In the genomic region with DNA sequence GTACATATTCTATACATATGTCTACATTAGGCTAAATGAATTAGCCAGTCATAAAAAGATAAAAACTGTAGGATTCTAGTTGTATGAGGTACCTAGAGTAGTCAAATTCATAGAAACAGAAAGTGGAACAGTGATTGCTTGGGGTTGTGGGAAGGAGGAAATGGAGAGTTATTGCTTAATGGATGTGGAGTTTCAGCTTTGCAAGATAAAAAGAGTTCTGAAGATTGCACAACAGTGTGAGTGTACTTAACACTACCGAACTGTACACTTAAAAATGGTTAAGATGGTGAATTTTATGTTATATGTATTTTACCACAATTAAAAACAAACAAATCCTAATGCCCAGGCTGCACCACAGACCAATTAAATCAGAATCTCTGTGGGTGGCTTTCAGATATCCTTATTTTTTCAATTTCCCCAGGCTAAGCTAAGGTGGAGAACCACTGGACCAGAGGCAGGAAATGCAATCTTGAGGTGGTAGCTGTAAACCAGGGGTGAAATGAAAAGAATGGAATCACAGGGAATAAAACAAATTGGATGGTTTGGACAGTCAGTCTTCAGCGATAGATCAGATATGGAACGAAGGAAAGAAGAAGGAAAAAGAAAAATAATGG, we compare ENCODE assay signal across 1 cellular context.
TF ChIP-seq lines count a peak whose summit lies in the region.

No MANE protein-coding gene starts in this region.

TF ChIP-seq in GM23338, 12 proteins besides CTCF, POLR2A, EP300 and RAD21 (continued from another document):
- TF ChIP-seq, protein P1, sequence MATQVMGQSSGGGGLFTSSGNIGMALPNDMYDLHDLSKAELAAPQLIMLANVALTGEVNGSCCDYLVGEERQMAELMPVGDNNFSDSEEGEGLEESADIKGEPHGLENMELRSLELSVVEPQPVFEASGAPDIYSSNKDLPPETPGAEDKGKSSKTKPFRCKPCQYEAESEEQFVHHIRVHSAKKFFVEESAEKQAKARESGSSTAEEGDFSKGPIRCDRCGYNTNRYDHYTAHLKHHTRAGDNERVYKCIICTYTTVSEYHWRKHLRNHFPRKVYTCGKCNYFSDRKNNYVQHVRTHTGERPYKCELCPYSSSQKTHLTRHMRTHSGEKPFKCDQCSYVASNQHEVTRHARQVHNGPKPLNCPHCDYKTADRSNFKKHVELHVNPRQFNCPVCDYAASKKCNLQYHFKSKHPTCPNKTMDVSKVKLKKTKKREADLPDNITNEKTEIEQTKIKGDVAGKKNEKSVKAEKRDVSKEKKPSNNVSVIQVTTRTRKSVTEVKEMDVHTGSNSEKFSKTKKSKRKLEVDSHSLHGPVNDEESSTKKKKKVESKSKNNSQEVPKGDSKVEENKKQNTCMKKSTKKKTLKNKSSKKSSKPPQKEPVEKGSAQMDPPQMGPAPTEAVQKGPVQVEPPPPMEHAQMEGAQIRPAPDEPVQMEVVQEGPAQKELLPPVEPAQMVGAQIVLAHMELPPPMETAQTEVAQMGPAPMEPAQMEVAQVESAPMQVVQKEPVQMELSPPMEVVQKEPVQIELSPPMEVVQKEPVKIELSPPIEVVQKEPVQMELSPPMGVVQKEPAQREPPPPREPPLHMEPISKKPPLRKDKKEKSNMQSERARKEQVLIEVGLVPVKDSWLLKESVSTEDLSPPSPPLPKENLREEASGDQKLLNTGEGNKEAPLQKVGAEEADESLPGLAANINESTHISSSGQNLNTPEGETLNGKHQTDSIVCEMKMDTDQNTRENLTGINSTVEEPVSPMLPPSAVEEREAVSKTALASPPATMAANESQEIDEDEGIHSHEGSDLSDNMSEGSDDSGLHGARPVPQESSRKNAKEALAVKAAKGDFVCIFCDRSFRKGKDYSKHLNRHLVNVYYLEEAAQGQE (IDR thresholded peaks at IDR 0.05; ENCODE audit: unreplicated experiment), result no peak
- TF ChIP-seq JUNB (IDR thresholded peaks at IDR 0.05; ENCODE audit: unreplicated experiment) (no peak), ZNF114 (CRISPR knock-in tag; IDR thresholded peaks at IDR 0.05) (no peak), POLR2AphosphoS5 (IDR thresholded peaks at IDR 0.05; ENCODE audit: low read depth) (no peak), EZH2 (IDR thresholded peaks at IDR 0.05; ENCODE audit: low read depth, unreplicated experiment) (no peak), STAT1 (IDR thresholded peaks at IDR 0.05; ENCODE audit: unreplicated experiment) (no peak), NANOG (IDR thresholded peaks at IDR 0.05; ENCODE audit: borderline replicate concordance) (no peak), CREB1 (CRISPR knock-in tag; IDR thresholded peaks at IDR 0.05; ENCODE audit: low read depth) (no peak)
- TF ChIP-seq, protein P2, sequence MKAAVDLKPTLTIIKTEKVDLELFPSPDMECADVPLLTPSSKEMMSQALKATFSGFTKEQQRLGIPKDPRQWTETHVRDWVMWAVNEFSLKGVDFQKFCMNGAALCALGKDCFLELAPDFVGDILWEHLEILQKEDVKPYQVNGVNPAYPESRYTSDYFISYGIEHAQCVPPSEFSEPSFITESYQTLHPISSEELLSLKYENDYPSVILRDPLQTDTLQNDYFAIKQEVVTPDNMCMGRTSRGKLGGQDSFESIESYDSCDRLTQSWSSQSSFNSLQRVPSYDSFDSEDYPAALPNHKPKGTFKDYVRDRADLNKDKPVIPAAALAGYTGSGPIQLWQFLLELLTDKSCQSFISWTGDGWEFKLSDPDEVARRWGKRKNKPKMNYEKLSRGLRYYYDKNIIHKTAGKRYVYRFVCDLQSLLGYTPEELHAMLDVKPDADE (IDR thresholded peaks at IDR 0.05), result no peak
